In the genomic region with DNA sequence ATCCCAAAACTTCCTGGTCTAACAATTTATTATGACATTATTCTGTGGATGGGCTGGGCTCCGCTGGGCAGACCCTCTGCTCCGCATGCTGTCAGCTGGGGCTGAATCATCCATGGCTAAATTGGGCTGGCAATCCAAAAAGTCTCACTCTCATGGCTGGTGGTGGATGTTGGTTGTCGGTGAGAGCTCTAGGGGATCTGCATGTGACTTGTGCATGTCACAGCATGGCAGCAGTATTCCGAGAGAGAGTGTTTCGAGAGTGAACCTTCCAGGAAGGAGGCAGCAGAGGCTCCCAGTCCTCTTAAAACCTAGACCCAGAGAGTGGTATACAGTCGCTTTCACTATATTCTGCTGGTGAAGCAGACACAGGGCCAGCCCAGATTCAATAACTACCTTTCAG, we compare ENCODE assay signal across 17 cellular contexts. TPM values are rescaled to one million over a fixed set of nuclear protein-coding genes. Genes with fewer than 3 reads are reported as not detected.
DNase-seq lines count a peak whose midpoint lies in the region; ATAC-seq, FAIRE-seq and TF ChIP-seq lines count a peak whose summit lies in the region.
"Had no signal": no experiment of that assay in that cellular context is flagged by ENCODE, and none has a peak within 500 bp of the region (broad histone marks: within the 10 kb centered on the region; RNA-seq: fewer than 3 reads in every experiment).

No MANE protein-coding gene starts in this region.

- TF ChIP-seq POLR2A in GM12891 (IDR thresholded peaks at IDR 0.05; ENCODE audit: low read depth, low read length): no peak

- H3K36me3 Mint-ChIP-seq in Calu3 (ENCODE audit: insufficient read depth, unreplicated experiment) (peaks cover 32% of the 10 kb centered on the region), astrocyte (ENCODE audit: low read depth, unreplicated experiment) (no peaks in the 10 kb centered on the region), osteocyte (ENCODE audit: unreplicated experiment) (no peaks in the 10 kb centered on the region)
- H3K36me3 Mint-ChIP-seq: CD4-positive, alpha-beta memory T cell had no signal

- H3K27me3 Mint-ChIP-seq in Calu3 (ENCODE audit: unreplicated experiment) (no peaks in the 10 kb centered on the region), astrocyte (ENCODE audit: low read depth, unreplicated experiment) (no peaks in the 10 kb centered on the region), osteocyte (ENCODE audit: unreplicated experiment) (no peaks in the 10 kb centered on the region)

- H3K27ac ChIP-seq in astrocyte (ENCODE audit: low read depth, low read length): peak overlapping the region; percentile 47
- peak overlapping the region; percentile 59 for H3K27ac ChIP-seq in left ventricle myocardium inferior (replicated peaks)
- H3K27ac ChIP-seq: KMS-11, PC-9 had no signal

- H2AFZ ChIP-seq in astrocyte (ENCODE audit: low read depth, low read length): no peak overlapping the region
- H2AFZ ChIP-seq: PC-9 had no signal

- H3K9ac ChIP-seq in astrocyte (ENCODE audit: low read length): peak overlapping the region; percentile 40
- H3K9ac ChIP-seq: KMS-11 had no signal

- no peaks in the 10 kb centered on the region for H3K9me3 ChIP-seq in astrocyte (ENCODE audit: insufficient read depth, low read depth, low read length)
- no peaks in the 10 kb centered on the region for H3K9me3 ChIP-seq in left ventricle myocardium inferior (replicated peaks)

- BruUV-seq in Calu3 (replicated peaks; lab: Mats Ljungman, UMichigan): no TSS peak

- no peak for FAIRE-seq in astrocyte (lab: Jason Lieb, UNC)
- FAIRE-seq in GM12891 (lab: Jason Lieb, UNC): no peak
- FAIRE-seq: H1 had no signal

- intact Hi-C loops in Calu3 (cut with micrococcal nuclease; ENCODE audit: unreplicated experiment) (loop anchor here (2.0 kb wide), 1 partner anchor 17 kb away; no protein-coding TSS in a partner anchor), left ventricle myocardium inferior (cut with micrococcal nuclease) (no loop called here)

- TF ChIP-seq CTCF in Calu3 (IDR thresholded peaks at IDR 0.05; ENCODE audit: unreplicated experiment) (no peak), astrocyte (IDR thresholded peaks at IDR 0.05; ENCODE audit: insufficient read depth, low read depth, low read length) (no peak), left ventricle myocardium inferior (IDR thresholded peaks at IDR 0.05; ENCODE audit: borderline replicate concordance) (no peak), osteocyte (IDR thresholded peaks at IDR 0.05) (no peak)

- H3K36me3 ChIP-seq in astrocyte (ENCODE audit: insufficient read depth, low read length) (no peaks in the 10 kb centered on the region), left ventricle myocardium inferior (no peaks in the 10 kb centered on the region)

- H3K4me3 ChIP-seq in astrocyte (ENCODE audit: insufficient read depth, low read depth, low read length) (no peak overlapping the region), left ventricle myocardium inferior (no peak overlapping the region)
- H3K4me3 ChIP-seq: PC-9 had no signal

- no peak for ATAC-seq in HG02852 (IDR thresholded peaks at IDR 0.05; ENCODE audit: unreplicated experiment)

- H3K4me3 Mint-ChIP-seq in Calu3 (ENCODE audit: low read depth, unreplicated experiment) (no peak overlapping the region), astrocyte (ENCODE audit: unreplicated experiment) (no peak overlapping the region), osteocyte (ENCODE audit: unreplicated experiment) (no peak overlapping the region)
- H3K4me3 Mint-ChIP-seq: CD4-positive, alpha-beta memory T cell had no signal

- no peak for DNase-seq in Calu3
- no peak for DNase-seq in astrocyte (ENCODE audit: low read depth)
- no peak for DNase-seq in left ventricle myocardium inferior
- DNase-seq in osteocyte (ENCODE audit: extremely low spot score, unreplicated experiment): no peak
- no peak for DNase-seq in GM12891 (ENCODE audit: insufficient read length, low spot score)
- no peak for DNase-seq in activated CD8-positive, alpha-beta memory T cell treated with anti-CD3 and anti-CD28 coated beads for 24 hours
- no peak for DNase-seq in activated CD8-positive, alpha-beta memory T cell treated with anti-CD3 and anti-CD28 coated beads, Interleukin-2, amount 50 U/mL, for 48 hours
- DNase-seq: ACHN; CD4-positive, alpha-beta memory T cell; NCI-H1105 treated with DMSO at 0.1 percent for 48 hours; NCI-H187; NCI-H774; PC-9 had no signal

- H3K27me3 ChIP-seq in astrocyte (ENCODE audit: insufficient read depth, low read length): no peaks in the 10 kb centered on the region
- H3K27me3 ChIP-seq in left ventricle myocardium inferior (ENCODE audit: low read depth): no peaks in the 10 kb centered on the region

- CTCF ChIA-PET in Calu3 (lab: Charles Lee): no interaction called here

- H3K4me2 ChIP-seq in astrocyte (ENCODE audit: low read length): peak overlapping the region; percentile 54
- H3K4me2 ChIP-seq: KMS-11, PC-9 had no signal

- H3K9me3 Mint-ChIP-seq in Calu3 (ENCODE audit: low read depth, unreplicated experiment): peaks cover 2% of the 10 kb centered on the region
- peaks cover 2% of the 10 kb centered on the region for H3K9me3 Mint-ChIP-seq in astrocyte (ENCODE audit: unreplicated experiment)
- H3K9me3 Mint-ChIP-seq in osteocyte (ENCODE audit: unreplicated experiment): no peaks in the 10 kb centered on the region
- H3K9me3 Mint-ChIP-seq: CD4-positive, alpha-beta memory T cell had no signal

- H4K20me1 ChIP-seq in astrocyte (ENCODE audit: insufficient read depth, low read length): peaks cover 12% of the 10 kb centered on the region

- H3K4me1 Mint-ChIP-seq in Calu3 (ENCODE audit: low read depth, unreplicated experiment) (peaks cover 65% of the 10 kb centered on the region), astrocyte (ENCODE audit: low read depth, unreplicated experiment) (peaks cover 18% of the 10 kb centered on the region), osteocyte (ENCODE audit: unreplicated experiment) (peaks cover 43% of the 10 kb centered on the region)
- H3K4me1 Mint-ChIP-seq: CD4-positive, alpha-beta memory T cell had no signal

- H3K79me2 ChIP-seq in astrocyte (ENCODE audit: insufficient read depth, low read length): peaks cover 95% of the 10 kb centered on the region

- H3K4me1 ChIP-seq in astrocyte (ENCODE audit: insufficient read depth, low read length) (peaks cover 20% of the 10 kb centered on the region), left ventricle myocardium inferior (peaks cover 88% of the 10 kb centered on the region)

- H3K27ac Mint-ChIP-seq in Calu3 (ENCODE audit: unreplicated experiment): peak overlapping the region; percentile 33
- H3K27ac Mint-ChIP-seq in astrocyte (ENCODE audit: unreplicated experiment): no peak overlapping the region
- peak overlapping the region; percentile 52 for H3K27ac Mint-ChIP-seq in osteocyte (ENCODE audit: unreplicated experiment)
- H3K27ac Mint-ChIP-seq: CD4-positive, alpha-beta memory T cell had no signal

TF ChIP-seq in GM12891, 5 proteins besides CTCF, POLR2A, EP300 and RAD21:
- no peak for TF ChIP-seq POU2F2 (IDR thresholded peaks at IDR 0.05; ENCODE audit: low read depth, low read length)
- TF ChIP-seq SPI1 (IDR thresholded peaks at IDR 0.05; ENCODE audit: low read depth, low read length): no peak
- no peak for TF ChIP-seq POLR2AphosphoS5 (IDR thresholded peaks at IDR 0.05; ENCODE audit: low read depth, low read length)
- no peak for TF ChIP-seq PAX5 (IDR thresholded peaks at IDR 0.05; ENCODE audit: insufficient read depth, low read length, severe bottlenecking)
- no peak for TF ChIP-seq TAF1 (IDR thresholded peaks at IDR 0.05; ENCODE audit: low read depth, low read length)

RNA-seq across cellular contexts. Expression of gene RARB, which starts 9.9 kb away (rescaled TPM):
- total RNA-seq in Calu3 (2022) (29.8 and 31.3 TPM in 2 replicates), astrocyte (0.27 and 0.29 TPM in 2 replicates), left ventricle myocardium inferior (15.6 TPM), osteocyte (4.8 and 5.0 TPM in 2 replicates)
- not detected for polyA plus RNA-seq in GM12891 (2012; ENCODE audit: low read depth, missing spikeins)
- total RNA-seq: CD4-positive, alpha-beta memory T cell; MCF 10A had no signal
